ENCODE assay signal across 10 cellular contexts in genomic region chr4:10099521-10100325, GRCh38. TPM values are rescaled to one million over a fixed set of nuclear protein-coding genes. Genes with fewer than 3 reads are reported as not detected.
A peak's percentile ranks its signal among the peaks of the same experiment; 100 is the strongest.
DNase-seq lines count a peak whose midpoint lies in the region; ATAC-seq and TF ChIP-seq lines count a peak whose summit lies in the region.
"Had no signal": no experiment of that assay in that cellular context is flagged by ENCODE, and none has a peak within 500 bp of the region (broad histone marks: within the 10 kb centered on the region; RNA-seq: fewer than 3 reads in every experiment).

No MANE protein-coding gene starts in this region.

- POLR2A ChIA-PET in A673 (lab: Charles Lee; ENCODE audit: low non-redundant PET), result no interaction called here

- H3K27me3 ChIP-seq in osteoblast (ENCODE audit: insufficient read depth, low read length), result no peaks in the 10 kb centered on the region
- H3K27me3 ChIP-seq in A673 (replicated peaks; ENCODE audit: insufficient read depth, low read depth, low read length, poor library complexity), result no peaks in the 10 kb centered on the region
- H3K27me3 ChIP-seq in prostate gland (replicated peaks; ENCODE audit: insufficient read depth), result no peaks in the 10 kb centered on the region
- H3K27me3 ChIP-seq in adrenal gland, result no peaks in the 10 kb centered on the region
- H3K27me3 ChIP-seq: BE2C had no signal

- H3K4me3 ChIP-seq in osteoblast (ENCODE audit: insufficient read depth, low read length) (no peak overlapping the region), A673 (ENCODE audit: low read depth, low read length, poor library complexity, severe bottlenecking) (no peak overlapping the region), prostate gland (no peak overlapping the region), adrenal gland (no peak overlapping the region)
- H3K4me3 ChIP-seq: smooth muscle cell had no signal

- peak overlapping the region; percentile 95 for H3K27ac Mint-ChIP-seq in activated naive CD8-positive, alpha-beta T cell treated with anti-CD3 and anti-CD28 coated beads, Interleukin-2, amount 50 U/mL, for 24 hours

- no peak for TF ChIP-seq CTCF in osteoblast (IDR thresholded peaks at IDR 0.05; ENCODE audit: extremely low read depth, low read depth, low read length)
- TF ChIP-seq CTCF in A673 (conservative IDR thresholded peaks at IDR 0.05; ENCODE audit: low read depth, low read length), result no peak
- no peak for TF ChIP-seq CTCF in prostate gland (IDR thresholded peaks at IDR 0.05)
- no peak for TF ChIP-seq CTCF in adrenal gland (IDR thresholded peaks at IDR 0.05)

- no peaks in the 10 kb centered on the region for H3K9me3 Mint-ChIP-seq in activated naive CD8-positive, alpha-beta T cell treated with anti-CD3 and anti-CD28 coated beads, Interleukin-2, amount 50 U/mL, for 24 hours

- H3K4me2 ChIP-seq in osteoblast (ENCODE audit: insufficient read depth, low read length), result no peak overlapping the region
- H3K4me2 ChIP-seq: smooth muscle cell had no signal

- peaks cover 76% of the 10 kb centered on the region for H3K36me3 Mint-ChIP-seq in activated naive CD8-positive, alpha-beta T cell treated with anti-CD3 and anti-CD28 coated beads, Interleukin-2, amount 50 U/mL, for 24 hours (ENCODE audit: low read depth)

- H3K27me3 Mint-ChIP-seq in activated naive CD8-positive, alpha-beta T cell treated with anti-CD3 and anti-CD28 coated beads, Interleukin-2, amount 50 U/mL, for 24 hours, result no peaks in the 10 kb centered on the region

- ATAC-seq in activated naive CD8-positive, alpha-beta T cell treated with anti-CD3 and anti-CD28 coated beads, Interleukin-2, amount 50 U/mL, for 24 hours, result no peak

- peaks cover 99% of the 10 kb centered on the region for H3K4me1 Mint-ChIP-seq in activated naive CD8-positive, alpha-beta T cell treated with anti-CD3 and anti-CD28 coated beads, Interleukin-2, amount 50 U/mL, for 24 hours

- peak overlapping the region; percentile 60 for H3K4me3 Mint-ChIP-seq in activated naive CD8-positive, alpha-beta T cell treated with anti-CD3 and anti-CD28 coated beads, Interleukin-2, amount 50 U/mL, for 24 hours

- H3K4me1 ChIP-seq in osteoblast (ENCODE audit: insufficient read depth, low read length), result peaks cover 80% of the 10 kb centered on the region
- no peaks in the 10 kb centered on the region for H3K4me1 ChIP-seq in A673 (ENCODE audit: insufficient read depth, low read length, poor library complexity, severe bottlenecking)
- H3K4me1 ChIP-seq in prostate gland (replicated peaks), result peaks cover 6% of the 10 kb centered on the region
- H3K4me1 ChIP-seq in adrenal gland (replicated peaks in 1 of 2), result peaks cover 27 to 51% of the 10 kb centered on the region in 2 donors
- H3K4me1 ChIP-seq: BE2C had no signal

- H3K79me2 ChIP-seq in osteoblast (ENCODE audit: insufficient read depth, low read length), result peaks cover 89% of the 10 kb centered on the region

- H3K36me3 ChIP-seq in osteoblast (ENCODE audit: insufficient read depth, low read length) (peaks cover 87% of the 10 kb centered on the region), A673 (ENCODE audit: insufficient read depth, low read length, poor library complexity, severe bottlenecking) (peaks cover 18% of the 10 kb centered on the region), prostate gland (peaks cover 0 to 13% of the 10 kb centered on the region in 2 donors), adrenal gland (replicated peaks in 1 of 2) (peaks cover 0 to 41% of the 10 kb centered on the region in 2 donors)

- intact Hi-C loops in A673 (cut with micrococcal nuclease; ENCODE audit: unreplicated experiment) (no loop called here), prostate gland (cut with DNase I) (no loop called here), adrenal gland (cut with DNase I) (no loop called here)

- TF ChIP-seq POLR2A in prostate gland (IDR thresholded peaks at IDR 0.05) (no peak), adrenal gland (IDR thresholded peaks at IDR 0.05) (no peak)

- DNase-seq in stimulated activated CD4-positive, alpha-beta T cell treated with anti-CD3 and anti-CD28 coated beads, Interleukin-12 subunit alpha, Interleukin-12 subunit beta, amount 100 ng/mL, for 4 hours, result peak; percentile 33
- no peak for DNase-seq in stimulated activated CD4-positive, alpha-beta T cell treated with anti-CD3 and anti-CD28 coated beads, Interleukin-2, amount 100 ng/mL, for 48 hours
- DNase-seq in activated naive CD8-positive, alpha-beta T cell treated with anti-CD3 and anti-CD28 coated beads, Interleukin-2, amount 50 U/mL, for 24 hours, result peak; percentile 34
- DNase-seq in osteoblast (ENCODE audit: insufficient read length, low spot score, missing footprints) (no peak), A673 (ENCODE audit: low spot score) (no peak), prostate gland (ENCODE audit: low spot score) (no peak), SHP77 treated with DMSO at 0.1 percent for 48 hours (lab: John Stamatoyannopoulos, UW) (no peak), adrenal gland (no peak)
- DNase-seq: BE2C had no signal

- CTCF ChIA-PET in A673 (lab: Charles Lee), result interaction anchor here (0.7 kb wide), 1 partner anchor 84 kb away, joined by 4 read pairs; no protein-coding TSS in a partner anchor

- no TSS peak for BruUV-seq in A673 (replicated peaks; lab: Mats Ljungman, UMichigan)

- H4K20me1 ChIP-seq in osteoblast (ENCODE audit: insufficient read depth, low read length), result peaks cover 88% of the 10 kb centered on the region

- H3K27ac ChIP-seq in osteoblast (ENCODE audit: low read depth, low read length) (peak overlapping the region; percentile 3), A673 (ENCODE audit: low read depth, low read length, poor library complexity, severe bottlenecking) (no peak overlapping the region), prostate gland (no peak overlapping the region), adrenal gland (peak overlapping the region in 2 of 5 donors; percentile 57 to 92)

- H2AFZ ChIP-seq in osteoblast (ENCODE audit: low read length), result no peak overlapping the region

- H3K9me3 ChIP-seq in osteoblast (ENCODE audit: low read depth, low read length) (no peaks in the 10 kb centered on the region), A673 (ENCODE audit: low read depth, low read length, poor library complexity, severe bottlenecking) (no peaks in the 10 kb centered on the region), prostate gland (no peaks in the 10 kb centered on the region), adrenal gland (replicated peaks in 1 of 3) (no peaks in the 10 kb centered on the region)
- H3K9me3 ChIP-seq: BE2C had no signal

- WGBS in prostate gland, result 69% methylated on average over 25 of the region's 25 CpGs
- 89 to 93% (median 92%) methylated on average over 23 to 25 of the region's 25 CpGs for WGBS in adrenal gland, 4 donors

RNA-seq across cellular contexts. Expression of gene WDR1, which starts 16.9 kb away (rescaled TPM):
- total RNA-seq in osteoblast, result 265 and 314 TPM in 2 replicates
- 196 and 227 TPM in 2 replicates for total RNA-seq in A673 (2021)
- 100 to 1,000 TPM; 127 to 171 TPM for total RNA-seq in prostate gland
- 100 to 1,000 TPM in 7 of 8 donors, 10 to 100 TPM in 1; 84.4 to 219 (median 150) TPM for total RNA-seq in adrenal gland
- 100 to 1,000 TPM in 1 of 3 donors, 10 to 100 TPM in 2; 66.5 to 228 (median 67.6) TPM for polyA plus RNA-seq in adrenal gland

Comparison
In these comparisons a context has a peak if more than half of its experiments do, and no peak if none do; other contexts are left out.
1. DNase-seq: peak in stimulated activated CD4-positive, alpha-beta T cell treated with anti-CD3 and anti-CD28 coated beads, Interleukin-12 subunit alpha, Interleukin-12 subunit beta, amount 100 ng/mL, for 4 hours (single experiment) and activated naive CD8-positive, alpha-beta T cell treated with anti-CD3 and anti-CD28 coated beads, Interleukin-2, amount 50 U/mL, for 24 hours (single experiment); none in stimulated activated CD4-positive, alpha-beta T cell treated with anti-CD3 and anti-CD28 coated beads, Interleukin-2, amount 100 ng/mL, for 48 hours (0 of 2), osteoblast (single experiment), A673 (single experiment), prostate gland (single experiment), SHP77 treated with DMSO at 0.1 percent for 48 hours (single experiment) and adrenal gland (0 of 7).